1 cellular context compared by ENCODE assay signal in the genomic region with DNA sequence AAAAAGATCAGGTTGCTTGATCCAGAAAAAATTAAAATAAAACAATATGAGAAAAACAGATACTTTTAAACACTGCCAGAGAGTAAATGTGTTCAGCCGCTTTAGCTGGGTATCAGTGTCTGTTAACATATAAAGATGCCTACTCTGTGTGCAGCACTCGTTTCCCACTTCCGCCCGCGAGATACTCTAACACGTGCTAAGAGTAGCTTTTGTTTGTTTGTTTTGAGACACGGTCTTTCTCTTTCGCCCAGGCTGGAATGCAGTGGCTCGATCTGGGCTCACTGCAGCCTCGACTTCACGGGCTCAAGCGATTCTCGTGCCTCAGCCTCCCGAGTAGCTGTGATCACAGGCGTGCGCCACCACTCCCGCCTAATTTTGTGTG.
TF ChIP-seq lines count a peak whose summit lies in the region.

No MANE protein-coding gene starts in this region.

TF ChIP-seq in HCT116, 20 proteins besides CTCF, POLR2A, EP300 and RAD21:
- TF ChIP-seq, protein P1, sequence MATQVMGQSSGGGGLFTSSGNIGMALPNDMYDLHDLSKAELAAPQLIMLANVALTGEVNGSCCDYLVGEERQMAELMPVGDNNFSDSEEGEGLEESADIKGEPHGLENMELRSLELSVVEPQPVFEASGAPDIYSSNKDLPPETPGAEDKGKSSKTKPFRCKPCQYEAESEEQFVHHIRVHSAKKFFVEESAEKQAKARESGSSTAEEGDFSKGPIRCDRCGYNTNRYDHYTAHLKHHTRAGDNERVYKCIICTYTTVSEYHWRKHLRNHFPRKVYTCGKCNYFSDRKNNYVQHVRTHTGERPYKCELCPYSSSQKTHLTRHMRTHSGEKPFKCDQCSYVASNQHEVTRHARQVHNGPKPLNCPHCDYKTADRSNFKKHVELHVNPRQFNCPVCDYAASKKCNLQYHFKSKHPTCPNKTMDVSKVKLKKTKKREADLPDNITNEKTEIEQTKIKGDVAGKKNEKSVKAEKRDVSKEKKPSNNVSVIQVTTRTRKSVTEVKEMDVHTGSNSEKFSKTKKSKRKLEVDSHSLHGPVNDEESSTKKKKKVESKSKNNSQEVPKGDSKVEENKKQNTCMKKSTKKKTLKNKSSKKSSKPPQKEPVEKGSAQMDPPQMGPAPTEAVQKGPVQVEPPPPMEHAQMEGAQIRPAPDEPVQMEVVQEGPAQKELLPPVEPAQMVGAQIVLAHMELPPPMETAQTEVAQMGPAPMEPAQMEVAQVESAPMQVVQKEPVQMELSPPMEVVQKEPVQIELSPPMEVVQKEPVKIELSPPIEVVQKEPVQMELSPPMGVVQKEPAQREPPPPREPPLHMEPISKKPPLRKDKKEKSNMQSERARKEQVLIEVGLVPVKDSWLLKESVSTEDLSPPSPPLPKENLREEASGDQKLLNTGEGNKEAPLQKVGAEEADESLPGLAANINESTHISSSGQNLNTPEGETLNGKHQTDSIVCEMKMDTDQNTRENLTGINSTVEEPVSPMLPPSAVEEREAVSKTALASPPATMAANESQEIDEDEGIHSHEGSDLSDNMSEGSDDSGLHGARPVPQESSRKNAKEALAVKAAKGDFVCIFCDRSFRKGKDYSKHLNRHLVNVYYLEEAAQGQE (IDR thresholded peaks at IDR 0.05; ENCODE audit: low read depth): no peak
- TF ChIP-seq JUND (IDR thresholded peaks at IDR 0.05): no peak
- no peak for TF ChIP-seq CEBPB (IDR thresholded peaks at IDR 0.05; ENCODE audit: low read depth)
- no peak for TF ChIP-seq FOSL1 (IDR thresholded peaks at IDR 0.05; ENCODE audit: low read depth)
- TF ChIP-seq ZFX (IDR thresholded peaks at IDR 0.05): no peak
- no peak for TF ChIP-seq EZH2 (IDR thresholded peaks at IDR 0.05)
- TF ChIP-seq, protein P2, sequence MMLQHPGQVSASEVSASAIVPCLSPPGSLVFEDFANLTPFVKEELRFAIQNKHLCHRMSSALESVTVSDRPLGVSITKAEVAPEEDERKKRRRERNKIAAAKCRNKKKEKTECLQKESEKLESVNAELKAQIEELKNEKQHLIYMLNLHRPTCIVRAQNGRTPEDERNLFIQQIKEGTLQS (IDR thresholded peaks at IDR 0.05): no peak
